In the genomic region with DNA sequence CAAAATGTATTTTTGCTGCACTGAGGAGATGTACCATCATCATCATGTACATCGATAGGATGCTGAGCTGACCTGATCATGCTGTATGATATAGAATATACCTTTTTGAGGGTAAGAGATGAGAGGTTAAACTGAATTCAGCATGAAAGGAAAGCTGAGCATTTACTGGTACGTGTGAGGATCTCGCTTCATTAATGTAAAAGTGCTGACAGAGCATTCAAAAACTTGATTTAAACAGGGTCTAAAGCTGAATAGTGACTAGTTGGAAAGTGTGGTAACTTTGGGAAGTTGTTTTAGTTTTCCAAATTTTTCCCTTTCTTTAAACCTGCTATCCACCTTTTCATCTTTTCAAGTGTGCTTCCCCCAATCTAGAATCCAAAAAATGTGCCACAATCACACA, we compare ENCODE assay signal across 25 cellular contexts. TPM values are rescaled to one million over a fixed set of nuclear protein-coding genes. Genes with fewer than 3 reads are reported as not detected.
A peak's percentile ranks its signal among the peaks of the same experiment; 100 is the strongest.
DNase-seq lines count a peak whose midpoint lies in the region; ATAC-seq, FAIRE-seq and TF ChIP-seq lines count a peak whose summit lies in the region.
"Had no signal": no experiment of that assay in that cellular context is flagged by ENCODE, and none has a peak within 500 bp of the region (broad histone marks: within the 10 kb centered on the region; RNA-seq: fewer than 3 reads in every experiment).

No MANE protein-coding gene starts in this region.

- H3K4me1 Mint-ChIP-seq in T-helper 17 cell, result no peaks in the 10 kb centered on the region

- H3K4me3 ChIP-seq in HepG2 (replicated peaks in 1 of 3; ENCODE audit: insufficient read depth in 1 of 3, low read depth in 2 of 3, low read length in 3 of 3), result no peak overlapping the region
- no peak overlapping the region for H3K4me3 ChIP-seq in right lobe of liver
- no peak overlapping the region for H3K4me3 ChIP-seq in coronary artery
- no peak overlapping the region for H3K4me3 ChIP-seq in smooth muscle cell
- H3K4me3 ChIP-seq in Karpas-422 (ENCODE audit: low read length), result no peak overlapping the region
- no peak overlapping the region for H3K4me3 ChIP-seq in effector memory CD4-positive, alpha-beta T cell (ENCODE audit: insufficient read depth, low read depth, low read length, poor library complexity, severe bottlenecking)
- H3K4me3 ChIP-seq: BLaER1 treated with 17β-estradiol and CSF1 and Interleukin-3, amounts not matched to agents 10 nM and 100 nM; GM23338; SJCRH30 had no signal

- H3K9me2 ChIP-seq in Karpas-422 (replicated peaks; ENCODE audit: insufficient read depth, low read length), result no peaks in the 10 kb centered on the region

- TF ChIP-seq EP300 in HepG2 (IDR thresholded peaks at IDR 0.05; ENCODE audit: low read depth in 2 of 2, low read length in 2 of 2), result no peak
- no peak for TF ChIP-seq EP300 in HepG2 (CRISPR knock-in tag; IDR thresholded peaks at IDR 0.05; ENCODE audit: borderline replicate concordance)

- CTCF ChIA-PET in HepG2 (lab: Yijun Ruan, JAX; ENCODE audit: low intra/inter-chr PET ratio, low total read pairs), result no interaction called here

- no peak overlapping the region for H2AFZ ChIP-seq in HepG2 (ENCODE audit: low read length)
- no peak overlapping the region for H2AFZ ChIP-seq in smooth muscle cell (ENCODE audit: low read depth)
- H2AFZ ChIP-seq in Karpas-422 (ENCODE audit: low read length), result no peak overlapping the region
- H2AFZ ChIP-seq: GM23338 had no signal

- POLR2A ChIA-PET in HepG2 (lab: Yijun Ruan, JAX), result no interaction called here

- ATAC-seq in HepG2 (no peak), right lobe of liver (no peak), T-helper 17 cell (no peak)
- ATAC-seq: GM23338, PC-3 had no signal

- TF ChIP-seq CTCF in HepG2 (CRISPR knock-in tag; IDR thresholded peaks at IDR 0.05) (no peak), right lobe of liver (IDR thresholded peaks at IDR 0.05) (no peak), coronary artery (IDR thresholded peaks at IDR 0.05) (no peak), smooth muscle cell (IDR thresholded peaks at IDR 0.05; ENCODE audit: borderline replicate concordance, insufficient read depth, poor library complexity, severe bottlenecking) (no peak)

- H3K9me3 ChIP-seq in HepG2 (ENCODE audit: low read length) (no peaks in the 10 kb centered on the region), right lobe of liver (no peaks in the 10 kb centered on the region), smooth muscle cell (replicated peaks; ENCODE audit: low read depth) (no peaks in the 10 kb centered on the region), Karpas-422 (ENCODE audit: low read length) (no peaks in the 10 kb centered on the region), T-helper 17 cell (ENCODE audit: control insufficient read depth, low read length, poor library complexity, severe bottlenecking) (no peaks in the 10 kb centered on the region)
- no peaks in the 10 kb centered on the region for H3K9me3 ChIP-seq in effector memory CD4-positive, alpha-beta T cell (ENCODE audit: control insufficient read depth, low read length)
- H3K9me3 ChIP-seq: BLaER1 treated with 17β-estradiol and CSF1 and Interleukin-3, amounts not matched to agents 10 nM and 100 nM had no signal

- H3K4me3 Mint-ChIP-seq in T-helper 17 cell, result no peak overlapping the region
- H3K4me3 Mint-ChIP-seq: CD4-positive, alpha-beta T cell; GM23338; H9 had no signal

- H3K4me1 ChIP-seq in HepG2 (ENCODE audit: insufficient read depth, low read length) (no peaks in the 10 kb centered on the region), right lobe of liver (no peaks in the 10 kb centered on the region), smooth muscle cell (ENCODE audit: low read depth) (peaks cover 25% of the 10 kb centered on the region), Karpas-422 (ENCODE audit: low read length) (no peaks in the 10 kb centered on the region)
- H3K4me1 ChIP-seq in effector memory CD4-positive, alpha-beta T cell (ENCODE audit: control insufficient read depth, insufficient read depth, low read length, poor library complexity, severe bottlenecking), result no peaks in the 10 kb centered on the region

- H3K36me3 ChIP-seq in HepG2 (replicated peaks in 1 of 2; ENCODE audit: control insufficient read depth in 1 of 2, insufficient read depth in 2 of 2, low read length in 2 of 2) (no peaks in the 10 kb centered on the region), right lobe of liver (no peaks in the 10 kb centered on the region), smooth muscle cell (ENCODE audit: low read depth) (no peaks in the 10 kb centered on the region), Karpas-422 (ENCODE audit: insufficient read depth, low read length) (no peaks in the 10 kb centered on the region)
- no peaks in the 10 kb centered on the region for H3K36me3 ChIP-seq in effector memory CD4-positive, alpha-beta T cell (ENCODE audit: control insufficient read depth, insufficient read depth, low read length)
- H3K36me3 ChIP-seq: BLaER1 treated with 17β-estradiol and CSF1 and Interleukin-3, amounts not matched to agents 10 nM and 100 nM; SJCRH30 had no signal

- DNase-seq in HepG2 (ENCODE audit: low spot score) (no peak), right lobe of liver (no peak), coronary artery (ENCODE audit: low spot score) (no peak), smooth muscle cell (lab: John Stamatoyannopoulos, UW; ENCODE audit: unreplicated experiment) (no peak), Karpas-422 (no peak), T-helper 17 cell (no peak)
- no peak for DNase-seq in effector memory CD4-positive, alpha-beta T cell
- DNase-seq: AML-193; CD4-positive, alpha-beta T cell; H9; KG1; NCI-H1048; NCI-H1417; NCI-H1694; NCI-H2029 treated with DMSO at 0.1 percent for 48 hours; NCI-H446 treated with DMSO at 0.1 percent for 48 hours; NCI-H526; NCI-H82; NK-92 treated with Interleukin-12 subunit alpha and Interleukin-12 subunit beta, amount 100 ng/mL, for 24 hours; PC-3; SJCRH30 had no signal

- TF ChIP-seq POLR2A in HepG2 (IDR thresholded peaks at IDR 0.05; ENCODE audit: insufficient read depth in 1 of 2, low read depth in 2 of 2, low read length in 2 of 2), result no peak
- no peak for TF ChIP-seq POLR2A in right lobe of liver (IDR thresholded peaks at IDR 0.05)

- H3K27ac Mint-ChIP-seq in T-helper 17 cell, result no peak overlapping the region
- H3K27ac Mint-ChIP-seq: CD4-positive, alpha-beta T cell; GM23338; H9 had no signal

- H3K27me3 Mint-ChIP-seq in T-helper 17 cell, result peaks cover 14% of the 10 kb centered on the region
- H3K27me3 Mint-ChIP-seq: CD4-positive, alpha-beta T cell had no signal

- H3K9ac ChIP-seq in HepG2 (ENCODE audit: insufficient read depth, low read depth, low read length) (no peak overlapping the region), smooth muscle cell (ENCODE audit: low read depth) (no peak overlapping the region), Karpas-422 (ENCODE audit: low read length) (no peak overlapping the region)
- H3K9ac ChIP-seq: BLaER1 treated with 17β-estradiol and CSF1 and Interleukin-3, amounts not matched to agents 10 nM and 100 nM had no signal

- peaks cover 10% of the 10 kb centered on the region for H3F3A ChIP-seq in smooth muscle cell (ENCODE audit: low read depth)

- in situ Hi-C loops in HepG2 (cut with HindIII; ENCODE audit: extremely low pct_ligation_motif_present, low pct_unique_long_range_greater_than_20kb), result no loop called here

- WGBS in HepG2 (ENCODE audit: low lambda C conversion rate), result 26% methylated on average over 3 of the region's 3 CpGs
- 80% methylated on average over 3 of the region's 3 CpGs for WGBS in right lobe of liver (ENCODE audit: insufficient coverage, low coverage, low lambda C conversion rate, missing lambda C conversion rate)
- WGBS in smooth muscle cell (ENCODE audit: low lambda C conversion rate), result 93% methylated on average over 3 of the region's 3 CpGs

- BruUV-seq in HepG2 (replicated peaks; lab: Mats Ljungman, UMichigan), result no TSS peak

- H3K27me3 ChIP-seq in HepG2 (ENCODE audit: control insufficient read depth in 1 of 2, insufficient read depth in 2 of 2, low read length in 2 of 2) (peaks cover 0 to 3% of the 10 kb centered on the region in 2 experiments; a peak in 1 of 5 replicates), right lobe of liver (no peaks in the 10 kb centered on the region), smooth muscle cell (ENCODE audit: low read depth) (no peaks in the 10 kb centered on the region), Karpas-422 (ENCODE audit: low read length) (no peaks in the 10 kb centered on the region)
- H3K27me3 ChIP-seq in effector memory CD4-positive, alpha-beta T cell (replicated peaks; ENCODE audit: control insufficient read depth, insufficient read depth, low read length, poor library complexity, severe bottlenecking), result no peaks in the 10 kb centered on the region
- H3K27me3 ChIP-seq: BLaER1 treated with 17β-estradiol and CSF1 and Interleukin-3, amounts not matched to agents 10 nM and 100 nM; SJCRH30 had no signal

- no peaks in the 10 kb centered on the region for H3K79me2 ChIP-seq in HepG2 (ENCODE audit: insufficient read depth, low read length)
- peaks cover 12% of the 10 kb centered on the region for H3K79me2 ChIP-seq in smooth muscle cell (ENCODE audit: low read depth)
- no peaks in the 10 kb centered on the region for H3K79me2 ChIP-seq in Karpas-422 (ENCODE audit: low read length)

- no peaks in the 10 kb centered on the region for H3K36me3 Mint-ChIP-seq in T-helper 17 cell (ENCODE audit: low read depth)

- FAIRE-seq in HepG2 (lab: Jason Lieb, UNC), result no peak
- FAIRE-seq: A204.1, D721Med had no signal

- no peak overlapping the region for H3K27ac ChIP-seq in HepG2 (ENCODE audit: extremely low read length, insufficient read depth, low read length)
- H3K27ac ChIP-seq in right lobe of liver, result no peak overlapping the region
- H3K27ac ChIP-seq in coronary artery, result peak overlapping the region; percentile 61
- H3K27ac ChIP-seq in smooth muscle cell (ENCODE audit: low read depth), result no peak overlapping the region
- H3K27ac ChIP-seq in Karpas-422 (ENCODE audit: low read length), result no peak overlapping the region
- no peak overlapping the region for H3K27ac ChIP-seq in effector memory CD4-positive, alpha-beta T cell (ENCODE audit: insufficient read depth, low read length, poor library complexity, severe bottlenecking)
- H3K27ac ChIP-seq: BLaER1 treated with 17β-estradiol and CSF1 and Interleukin-3, amounts not matched to agents 10 nM and 100 nM; SJCRH30 had no signal

- intact Hi-C loops in HepG2 (cut with micrococcal nuclease; ENCODE audit: unreplicated experiment), result no loop called here
- intact Hi-C loops in right lobe of liver (cut with DNase I), result no loop called here

- no peaks in the 10 kb centered on the region for H4K20me1 ChIP-seq in HepG2 (ENCODE audit: insufficient read depth, low read length)
- H4K20me1 ChIP-seq in smooth muscle cell (ENCODE audit: low read depth), result no peaks in the 10 kb centered on the region
- no peaks in the 10 kb centered on the region for H4K20me1 ChIP-seq in Karpas-422 (ENCODE audit: insufficient read depth, low read depth, low read length)
- H4K20me1 ChIP-seq: BLaER1 treated with 17β-estradiol and CSF1 and Interleukin-3, amounts not matched to agents 10 nM and 100 nM had no signal

- no peak overlapping the region for H3K4me2 ChIP-seq in HepG2 (ENCODE audit: low read depth, low read length)
- H3K4me2 ChIP-seq in smooth muscle cell, result peak overlapping the region; percentile 74
- no peak overlapping the region for H3K4me2 ChIP-seq in Karpas-422 (ENCODE audit: low read depth, low read length, poor library complexity, severe bottlenecking)
- H3K4me2 ChIP-seq: GM23338 had no signal

- no peak for TF ChIP-seq RAD21 in HepG2 (CRISPR knock-in tag; IDR thresholded peaks at IDR 0.05)

RNA-seq across cellular contexts. Expression of gene COL1A2, which starts 28.5 kb away (rescaled TPM):
- total RNA-seq in HepG2 (2016; rRNA removed; fragmentation: Illumina TruSeq; extraction: Trizol), result not detected in 2 replicates
- total RNA-seq in HepG2 (2016; cell fraction: cytosol; rRNA removed; fragmentation: Illumina TruSeq; extraction: Trizol; ENCODE audit: low read depth), result not detected in 2 replicates
- total RNA-seq in HepG2 (2016; cell fraction: insoluble cytoplasmic fraction; rRNA removed; fragmentation: Illumina TruSeq; extraction: Trizol), result not detected in 2 replicates
- not detected in 2 replicates for total RNA-seq in HepG2 (2016; cell fraction: membrane; rRNA removed; fragmentation: Illumina TruSeq; extraction: Trizol)
- total RNA-seq in HepG2 (2016; cell fraction: nucleus; rRNA removed; fragmentation: Illumina TruSeq; extraction: Trizol), result not detected in 2 replicates
- not detected in 2 replicates for polyA plus RNA-seq in HepG2 (2011; rRNA removed)
- not detected in 2 replicates for polyA plus RNA-seq in HepG2 (2011; cell fraction: cytosol; rRNA removed)
- not detected in 2 replicates for polyA plus RNA-seq in HepG2 (2011; cell fraction: nucleus; rRNA removed)
- not detected in 2 replicates for polyA plus RNA-seq in HepG2 (2012)
- polyA plus RNA-seq in HepG2 (2016; cell fraction: cytosol; fragmentation: Illumina TruSeq; extraction: Trizol; ENCODE audit: low read depth), result not detected in 2 replicates
- not detected in 2 replicates for polyA plus RNA-seq in HepG2 (2016; cell fraction: insoluble cytoplasmic fraction; fragmentation: Illumina TruSeq; extraction: Trizol; ENCODE audit: low read depth)
- polyA plus RNA-seq in HepG2 (2016; cell fraction: membrane; fragmentation: Illumina TruSeq; extraction: Trizol; ENCODE audit: low read depth), result not detected in 2 replicates
- not detected in 2 replicates for polyA plus RNA-seq in HepG2 (2016; cell fraction: nucleus; fragmentation: Illumina TruSeq; extraction: Trizol; ENCODE audit: insufficient read depth, low read depth)
- polyA minus RNA-seq in HepG2 (2011; rRNA and poly(A)+ RNA removed; ENCODE audit: low replicate concordance), result 0.07 TPM in 1 of 2 replicates, not detected in the other
- polyA minus RNA-seq in HepG2 (2011; cell fraction: cytosol; rRNA and poly(A)+ RNA removed), result not detected in 2 replicates
- polyA minus RNA-seq in HepG2 (2011; cell fraction: nucleus; rRNA and poly(A)+ RNA removed), result not detected in 2 replicates
- 10 to 100 TPM in 5 of 6 experiments, 1 to 10 TPM in 1; 5.6 to 49.8 (median 18.4) TPM for total RNA-seq in right lobe of liver
- 4,221 and 4,749 TPM in 2 replicates for total RNA-seq in smooth muscle cell
- 7,069 and 10,006 TPM in 2 replicates for polyA plus RNA-seq in smooth muscle cell
- total RNA-seq in Karpas-422 (2014; rRNA removed; shearing (Covaris generic); ENCODE audit: low replicate concordance), result not detected in 2 replicates
- not detected for total RNA-seq in T-helper 17 cell
- total RNA-seq: PC-3 had no signal

Comparison
In these comparisons a context has a peak if more than half of its experiments do, and no peak if none do; other contexts are left out.
1. H3K27ac ChIP-seq: peak in coronary artery (2 of 2); none in HepG2 (single experiment), right lobe of liver (0 of 3), smooth muscle cell (single experiment), Karpas-422 (single experiment) and effector memory CD4-positive, alpha-beta T cell (single experiment).
2. RNA of gene COL1A2, which starts 28.5 kb away (total RNA-seq): 4,221 to 4,749 TPM in smooth muscle cell; 5.6 to 49.8 TPM in right lobe of liver, not detected in HepG2, not detected in Karpas-422 and not detected in T-helper 17 cell; every median in the first group is over 10 times any median in the second.